ENCODE assay signal across 8 cellular contexts in genomic region chr14:104926619-104927431, GRCh38. TPM values are rescaled to one million over a fixed set of nuclear protein-coding genes. Genes with fewer than 3 reads are reported as not detected.
DNase-seq lines count a peak whose midpoint lies in the region; ATAC-seq and FAIRE-seq lines count a peak whose summit lies in the region.

No MANE protein-coding gene starts in this region.

- POLR2A ChIA-PET in CD4-positive, alpha-beta memory T cell (lab: Charles Lee; ENCODE audit: partially characterized antibody) = no interaction called here

- peaks cover 0 to 3% (median 0%) of the 10 kb centered on the region in 8 donors for H3K9me3 Mint-ChIP-seq in CD4-positive, alpha-beta memory T cell

- peak; percentile 80 for DNase-seq in KBM-7
- peak; percentile 48 for DNase-seq in islet precursor cell
- DNase-seq in CD4-positive, alpha-beta memory T cell = no peak
- no peak for DNase-seq in NCI-H524 treated with DMSO at 0.1 percent for 48 hours (lab: John Stamatoyannopoulos, UW)
- no peak for DNase-seq in 8988T
- no peak for DNase-seq in small intestine

- H3K4me3 ChIP-seq in CD4-positive, alpha-beta memory T cell (ENCODE audit: low read length in 2 of 2) = no peak overlapping the region
- H3K4me3 ChIP-seq in small intestine (ENCODE audit: low read depth in 1 of 2, low read length in 2 of 2) = no peak overlapping the region

- H3K27ac ChIP-seq in CD4-positive, alpha-beta memory T cell (ENCODE audit: low read depth, low read length) = no peak overlapping the region
- no peak overlapping the region for H3K27ac ChIP-seq in small intestine (ENCODE audit: low read depth in 1 of 2, low read length in 1 of 2)

- ATAC-seq in GM18508 (IDR thresholded peaks at IDR 0.05; ENCODE audit: insufficient read depth, unreplicated experiment) (peak; percentile 75), GM21786 (IDR thresholded peaks at IDR 0.05; ENCODE audit: unreplicated experiment) (peak; percentile 94)

- no peaks in the 10 kb centered on the region for H3K4me1 Mint-ChIP-seq in CD4-positive, alpha-beta memory T cell

- no peak for FAIRE-seq in small intestine (lab: Jason Lieb, UNC)

- peaks cover 3 to 4% of the 10 kb centered on the region in 2 donors for H3K27me3 Mint-ChIP-seq in CD4-positive, alpha-beta memory T cell

- intact Hi-C loops in CD4-positive, alpha-beta memory T cell (cut with micrococcal nuclease) = no loop called here

- no peak overlapping the region for H3K27ac Mint-ChIP-seq in CD4-positive, alpha-beta memory T cell

- in situ Hi-C loops in KBM-7 (cut with MboI; ENCODE audit: low pct_unique_long_range_greater_than_20kb, low sequenced_read_pairs) = no loop called here

- H3K36me3 Mint-ChIP-seq in CD4-positive, alpha-beta memory T cell = no peaks in the 10 kb centered on the region

- no peaks in the 10 kb centered on the region for H3K36me3 ChIP-seq in CD4-positive, alpha-beta memory T cell (ENCODE audit: insufficient read depth, low read length)
- no peaks in the 10 kb centered on the region for H3K36me3 ChIP-seq in small intestine (ENCODE audit: control insufficient read depth in 2 of 2, insufficient read depth in 2 of 2, low read length in 2 of 2)

- CTCF ChIA-PET in CD4-positive, alpha-beta memory T cell (lab: Charles Lee; ENCODE audit: partially characterized antibody) = no interaction called here

- H3K9me3 ChIP-seq in CD4-positive, alpha-beta memory T cell (ENCODE audit: control insufficient read depth in 1 of 2, low read length in 2 of 2) = no peaks in the 10 kb centered on the region
- no peaks in the 10 kb centered on the region for H3K9me3 ChIP-seq in small intestine (ENCODE audit: control insufficient read depth, low read depth)

- H3K4me1 ChIP-seq in CD4-positive, alpha-beta memory T cell (ENCODE audit: insufficient read depth, low read length) = no peaks in the 10 kb centered on the region
- no peaks in the 10 kb centered on the region for H3K4me1 ChIP-seq in small intestine (ENCODE audit: control insufficient read depth in 2 of 2, insufficient read depth in 1 of 2, low read depth in 1 of 2, low read length in 1 of 2)

- H3K4me3 Mint-ChIP-seq in CD4-positive, alpha-beta memory T cell = no peak overlapping the region

- no peaks in the 10 kb centered on the region for H3K27me3 ChIP-seq in CD4-positive, alpha-beta memory T cell (ENCODE audit: insufficient read depth, low read length)
- H3K27me3 ChIP-seq in small intestine (ENCODE audit: control insufficient read depth in 2 of 2, insufficient read depth in 2 of 2, low read length in 2 of 2) = no peaks in the 10 kb centered on the region

- 56 to 72% (median 62%) methylated on average over 15 to 21 of the region's 21 CpGs for WGBS in small intestine, 3 donors

RNA-seq across cellular contexts. Expression of gene PLD4, which starts 2.1 kb away (rescaled TPM):
- total RNA-seq in CD4-positive, alpha-beta memory T cell = not detected
- polyA plus RNA-seq in CD4-positive, alpha-beta memory T cell = under 1 TPM in 1 of 2 donors, not detected in 1; 0.68 TPM
- 1 to 10 TPM in 1 of 3 donors, under 1 TPM in 1, not detected in 1; 0.42 to 1.4 TPM for polyA plus RNA-seq in small intestine

RNA-seq across cellular contexts. Expression of gene AHNAK2, which starts 51.3 kb away (rescaled TPM):
- total RNA-seq in CD4-positive, alpha-beta memory T cell = under 1 TPM; 0.06 to 0.15 TPM
- not detected for polyA plus RNA-seq in CD4-positive, alpha-beta memory T cell
- 1 to 10 TPM in 1 of 3 donors, under 1 TPM in 2; under 0.01 to 6.3 (median under 0.01) TPM for polyA plus RNA-seq in small intestine

RNA-seq across cellular contexts. Expression of gene CLBA1, which starts 58.8 kb away (rescaled TPM):
- 1 to 10 TPM; 1.3 to 1.6 TPM for total RNA-seq in CD4-positive, alpha-beta memory T cell
- 1 to 10 TPM; 1.2 to 1.3 TPM for polyA plus RNA-seq in CD4-positive, alpha-beta memory T cell
- 1 to 10 TPM in 2 of 3 donors, under 1 TPM in 1; 0.89 to 5.0 (median 1.4) TPM for polyA plus RNA-seq in small intestine

Comparison
In these comparisons a context has a peak if more than half of its experiments do, and no peak if none do; other contexts are left out.
1. DNase-seq: peak in KBM-7 (single experiment) and islet precursor cell (single experiment); none in CD4-positive, alpha-beta memory T cell (0 of 5), NCI-H524 treated with DMSO at 0.1 percent for 48 hours (single experiment), 8988T (single experiment) and small intestine (single experiment).